Comparison of ENCODE assay signal across 8 cellular contexts in genomic region chr12:120194534-120195395, GRCh38. TPM values are rescaled to one million over a fixed set of nuclear protein-coding genes. Genes with fewer than 3 reads are reported as not detected.
DNase-seq lines count a peak whose midpoint lies in the region; ATAC-seq, FAIRE-seq and TF ChIP-seq lines count a peak whose summit lies in the region.

Gene GCN1, minus strand, starts transcription at chr12:120194715. Its CDS starts 18 bp downstream, at chr12:120194697.

- WGBS in H1 (ENCODE audit: extremely low coverage in 1 of 2, insufficient coverage in 1 of 2, insufficient read length in 1 of 2, insufficient replicate concordance in 2 of 2, low coverage in 1 of 2, low lambda C conversion rate in 2 of 2, missing lambda C conversion rate in 1 of 2), 2 experiments: 5% methylated on average over 53 of the region's 62 CpGs; no CpG with 5 or more reads in 1 of the 2 experiments
- no CpG with 5 or more reads among the region's 62 CpGs for WGBS in mesendoderm (ENCODE audit: extremely low coverage, insufficient coverage, low lambda C conversion rate)

- no peak within 1 kb of the TSS for H3K23ac ChIP-seq in H1 (ENCODE audit: insufficient read length)
- no peak within 1 kb of the TSS for H3K23ac ChIP-seq in mesendoderm (ENCODE audit: low read length)

- peak within 1 kb of the TSS; percentile 87 for H4K91ac ChIP-seq in H1 (replicated peaks; ENCODE audit: insufficient read length, low read length)

- peak; percentile 69 for ATAC-seq in HG03439 (IDR thresholded peaks at IDR 0.05; ENCODE audit: unreplicated experiment)

- H2AFZ ChIP-seq in H1 (ENCODE audit: low read length): no peak within 1 kb of the TSS

- H3K4me1 ChIP-seq in BLaER1: peaks cover 56% of the 10 kb centered on the region
- peaks cover 0 to 3% (median under 1%) of the 10 kb centered on the region in 4 experiments; a peak in 5 of 7 replicates for H3K4me1 ChIP-seq in H1 (replicated peaks in 1 of 4; ENCODE audit: control insufficient read depth in 3 of 4, insufficient read depth in 4 of 4, low read length in 3 of 4)
- peaks cover 2% of the 10 kb centered on the region for H3K4me1 ChIP-seq in mesendoderm (ENCODE audit: control insufficient read depth, low read depth, low read length)

- peak; percentile 22 for DNase-seq in NK-92 (lab: John Stamatoyannopoulos, UW; ENCODE audit: unreplicated experiment)
- DNase-seq in activated CD8-positive, alpha-beta memory T cell treated with anti-CD3 and anti-CD28 coated beads for 4 hours (ENCODE audit: low read depth in 2 of 2): peak; percentile 72 to 79
- peak; percentile 62 to 94 for DNase-seq in H1 (ENCODE audit: low read depth in 1 of 2, low spot score in 2 of 2)
- DNase-seq in mesendoderm: peak; percentile 86
- DNase-seq in stimulated activated CD8-positive, alpha-beta memory T cell treated with anti-CD3 and anti-CD28 coated beads, Interleukin-12 subunit alpha, Interleukin-12 subunit beta, amount 100 ng/mL, for 4 hours (ENCODE audit: low read depth): peak; percentile 82

- H4K20me1 ChIP-seq in BLaER1 (peaks cover 67% of the 10 kb centered on the region), H1 (replicated peaks in 1 of 2; ENCODE audit: control insufficient read depth in 1 of 2, insufficient read depth in 2 of 2, low read length in 2 of 2) (peaks cover 10 to 15% of the 10 kb centered on the region in 2 experiments)

- H3K4ac ChIP-seq in H1 (replicated peaks; ENCODE audit: insufficient read length, low read depth, low read length) (no peak within 1 kb of the TSS), mesendoderm (ENCODE audit: low read depth, low read length) (peak within 1 kb of the TSS; percentile 85)

- H3K79me1 ChIP-seq in H1 (ENCODE audit: low read depth, low read length) (peaks cover 10% of the 10 kb centered on the region), mesendoderm (ENCODE audit: low read length) (peaks cover 7% of the 10 kb centered on the region)

- H3K56ac ChIP-seq in H1 (replicated peaks; ENCODE audit: insufficient read length, low read depth, low read length) (peak within 1 kb of the TSS; percentile 90), mesendoderm (ENCODE audit: low read length) (peak within 1 kb of the TSS; percentile 93)

- H2AK5ac ChIP-seq in H1 (ENCODE audit: low read depth, low read length) (no peak within 1 kb of the TSS; the same call in 1 of the 2 replicates), mesendoderm (ENCODE audit: low read length) (peak within 1 kb of the TSS; percentile 80)

- H3K9me3 ChIP-seq in BLaER1 (no peaks in the 10 kb centered on the region), H1 (ENCODE audit: insufficient read depth in 2 of 2, low read depth in 1 of 2, low read length in 1 of 2) (no peaks in the 10 kb centered on the region)

- no peak for FAIRE-seq in H1 (lab: Jason Lieb, UNC)

- peak in 1 of 3 experiments; percentile 10; a peak in 1 of 4 replicates for TF ChIP-seq CTCF in H1 (IDR thresholded peaks at IDR 0.05; ENCODE audit: control extremely low read depth in 1 of 3, insufficient read depth in 1 of 3, low read depth in 1 of 3, low read length in 3 of 3)

- H4K8ac ChIP-seq in H1 (ENCODE audit: extremely low read depth, insufficient read depth, low read length) (peak within 1 kb of the TSS; percentile 98), mesendoderm (ENCODE audit: low read depth, low read length) (peak within 1 kb of the TSS; percentile 87)

- CTCF ChIA-PET in H1 (lab: Charles Lee; ENCODE audit: partially characterized antibody): interaction anchor here (1.2 kb wide), 1 partner anchor 34 kb away, joined by 3 read pairs; no protein-coding TSS in a partner anchor

- H2BK12ac ChIP-seq in H1 (ENCODE audit: low read depth, low read length): no peak within 1 kb of the TSS

- no peak within 1 kb of the TSS for H2BK20ac ChIP-seq in H1 (ENCODE audit: low read length)

- H2BK5ac ChIP-seq in H1 (ENCODE audit: low read depth, low read length): peak within 1 kb of the TSS; percentile 74
- peak within 1 kb of the TSS; percentile 51 for H2BK5ac ChIP-seq in mesendoderm (ENCODE audit: low read length)

- H3K4me3 ChIP-seq in BLaER1 (peak within 1 kb of the TSS; percentile 89), H1 (ENCODE audit: extremely low read depth in 1 of 4, insufficient read depth in 2 of 4, low read depth in 3 of 4, low read length in 4 of 4) (peak within 1 kb of the TSS; percentile 86 to 96 (median 88)), mesendoderm (ENCODE audit: low read length) (peak within 1 kb of the TSS; percentile 42)

- H3K18ac ChIP-seq in H1 (ENCODE audit: extremely low read depth, low read length) (peak within 1 kb of the TSS; percentile 84), mesendoderm (ENCODE audit: low read length) (peak within 1 kb of the TSS; percentile 90)

- peaks cover 17 to 65% of the 10 kb centered on the region in 2 experiments for H3K79me2 ChIP-seq in H1 (ENCODE audit: control insufficient read depth in 1 of 2, insufficient read depth in 2 of 2, low read length in 2 of 2)
- H3K79me2 ChIP-seq in mesendoderm (ENCODE audit: control insufficient read depth, insufficient read depth, low read length): peaks cover 53% of the 10 kb centered on the region

- POLR2A ChIA-PET in H1 (lab: Charles Lee; ENCODE audit: partially characterized antibody): interaction anchor here (0.8 to 88.3 kb wide), 19 partner anchors 9 to 160 kb away, joined by 3 to 4270 read pairs (median 5); partner anchors contain the start of genes PXN, RAB35, RNU4-1 and RNU4-2

- no peak within 1 kb of the TSS for H3K14ac ChIP-seq in H1 (ENCODE audit: insufficient read length)

- peak within 1 kb of the TSS; percentile 98 for H3K27ac ChIP-seq in BLaER1
- peak within 1 kb of the TSS; percentile 77 for H3K27ac ChIP-seq in H1 (ENCODE audit: low read depth, low read length)
- peak within 1 kb of the TSS; percentile 86 for H3K27ac ChIP-seq in mesendoderm (ENCODE audit: low read depth, low read length)

- H2BK120ac ChIP-seq in H1 (replicated peaks; ENCODE audit: low read depth, low read length) (no peak within 1 kb of the TSS), mesendoderm (ENCODE audit: low read depth, low read length) (no peak within 1 kb of the TSS)

- H4K5ac ChIP-seq in H1 (ENCODE audit: insufficient read length, low read depth, low read length): peak within 1 kb of the TSS; percentile 92
- no peak within 1 kb of the TSS for H4K5ac ChIP-seq in mesendoderm (ENCODE audit: low read length)

- no peak for TF ChIP-seq RAD21 in H1 (IDR thresholded peaks at IDR 0.05 in 1 of 2, conservative IDR thresholded peaks at IDR 0.05 in 1 of 2; ENCODE audit: low read depth in 2 of 2, low read length in 2 of 2)

- H3K27me3 ChIP-seq in BLaER1: no peaks in the 10 kb centered on the region
- no peaks in the 10 kb centered on the region for H3K27me3 ChIP-seq in H1 (replicated peaks in 1 of 4; ENCODE audit: control insufficient read depth in 3 of 4, extremely low read depth in 1 of 4, insufficient read depth in 3 of 4, low read length in 3 of 4)
- H3K27me3 ChIP-seq in mesendoderm (ENCODE audit: insufficient read depth, low read length, poor library complexity): no peaks in the 10 kb centered on the region

- peak within 1 kb of the TSS; percentile 95 for H3K4me2 ChIP-seq in BLaER1
- H3K4me2 ChIP-seq in H1 (ENCODE audit: insufficient read depth in 1 of 2, low read depth in 2 of 2, low read length in 2 of 2): peak within 1 kb of the TSS; percentile 74 to 76
- H3K4me2 ChIP-seq in mesendoderm (ENCODE audit: low read length): peak within 1 kb of the TSS; percentile 63

- TF ChIP-seq POLR2A in GM19193 (IDR thresholded peaks at IDR 0.05; ENCODE audit: extremely low read depth, insufficient read depth, insufficient read length) (peak; percentile 96), H1 (IDR thresholded peaks at IDR 0.05; ENCODE audit: control extremely low read depth in 1 of 2, low read depth in 2 of 2, low read length in 2 of 2) (peak; percentile 90 to 93)

- TF ChIP-seq EP300 in H1 (IDR thresholded peaks at IDR 0.05; ENCODE audit: borderline replicate concordance in 1 of 2, low read depth in 2 of 2, low read length in 2 of 2): no peak

- peaks cover 19% of the 10 kb centered on the region for H3K23me2 ChIP-seq in H1 (ENCODE audit: low read depth, low read length)

- H2BK15ac ChIP-seq in H1 (ENCODE audit: low read length) (no peak within 1 kb of the TSS), mesendoderm (replicated peaks; ENCODE audit: low read depth) (no peak within 1 kb of the TSS)

- H3K36me3 ChIP-seq in BLaER1 (peaks cover 66% of the 10 kb centered on the region), H1 (ENCODE audit: control insufficient read depth in 2 of 4, insufficient read depth in 4 of 4, low read length in 3 of 4) (peaks cover 25 to 54% (median 48%) of the 10 kb centered on the region in 4 experiments), mesendoderm (ENCODE audit: control insufficient read depth, insufficient read depth, low read length) (peaks cover 17% of the 10 kb centered on the region)

- H3K9ac ChIP-seq in BLaER1: peak within 1 kb of the TSS; percentile 96
- H3K9ac ChIP-seq in H1 (replicated peaks in 1 of 4; ENCODE audit: extremely low read depth in 1 of 4, low read depth in 3 of 4, low read length in 3 of 4): peak within 1 kb of the TSS; percentile 83 to 90 (median 88)
- H3K9ac ChIP-seq in mesendoderm (ENCODE audit: low read length): peak within 1 kb of the TSS; percentile 53

TF ChIP-seq in H1, 55 proteins besides CTCF, POLR2A, EP300 and RAD21 (continues in another document):
- TF ChIP-seq CHD2 (IDR thresholded peaks at IDR 0.05; ENCODE audit: low read length): peak; percentile 55; the same call in 1 of the 2 replicates
- no peak for TF ChIP-seq SP2 (IDR thresholded peaks at IDR 0.05; ENCODE audit: low read length)
- TF ChIP-seq JUN (IDR thresholded peaks at IDR 0.05; ENCODE audit: low read depth, low read length): no peak
- TF ChIP-seq CREB1 (IDR thresholded peaks at IDR 0.05): no peak; the same call in 1 of the 2 replicates

RNA-seq across cellular contexts. Expression of gene GCN1, which starts in this region (rescaled TPM):
- 133 and 137 TPM in 2 replicates for total RNA-seq in H1 (2021; fragmentation: NEBNext Ultra II Directional; extraction: Animal tissue kit (Norgen Biotek cat#: 25700))
- 61.4 and 73.1 TPM in 2 replicates for polyA plus RNA-seq in H1 (2011; rRNA removed)
- 61.1 TPM for polyA plus RNA-seq in H1 (2011; cell fraction: cytosol; rRNA removed)
- polyA plus RNA-seq in H1 (2011; cell fraction: nucleus; rRNA removed): 294 TPM
- polyA plus RNA-seq in H1 (2012, experiment 1 of 2): 92.9 to 139 TPM (median 109 TPM) in 4 replicates
- polyA plus RNA-seq in H1 (2012, experiment 2 of 2): 58.3 TPM
- polyA plus RNA-seq in H1 (2013, experiment 1 of 2): 57.1 TPM
- polyA plus RNA-seq in H1 (2013, experiment 2 of 2): 47.1 TPM
- polyA minus RNA-seq in H1 (2011; rRNA and poly(A)+ RNA removed): 266 and 267 TPM in 2 replicates
- polyA minus RNA-seq in H1 (2011; cell fraction: cytosol; rRNA and poly(A)+ RNA removed): 106 TPM
- polyA minus RNA-seq in H1 (2011; cell fraction: nucleus; rRNA and poly(A)+ RNA removed): 194 TPM
- polyA plus RNA-seq in mesendoderm (2013, experiment 1 of 2): 33.6 TPM
- polyA plus RNA-seq in mesendoderm (2013, experiment 2 of 2): 32.3 TPM

Comparison
In these comparisons a context has a peak if more than half of its experiments do, and no peak if none do; other contexts are left out.
1. Peak in every context shown above with its lines: DNase-seq, ATAC-seq, H3K4me3 ChIP-seq and H3K27ac ChIP-seq.
2. DNase-seq: peak in every context shown above with its lines; median percentile 86 in mesendoderm; 82 in stimulated activated CD8-positive, alpha-beta memory T cell treated with anti-CD3 and anti-CD28 coated beads, Interleukin-12 subunit alpha, Interleukin-12 subunit beta, amount 100 ng/mL, for 4 hours; 78 in H1; 76 in activated CD8-positive, alpha-beta memory T cell treated with anti-CD3 and anti-CD28 coated beads for 4 hours; 22 in NK-92.